Comparison of ENCODE assay signal across 22 cellular contexts in genomic region chr5:135343417-135343816, GRCh38. TPM values are rescaled to one million over a fixed set of nuclear protein-coding genes. Genes with fewer than 3 reads are reported as not detected.
DNase-seq lines count a peak whose midpoint lies in the region; FAIRE-seq and TF ChIP-seq lines count a peak whose summit lies in the region.
"Had no signal": no experiment of that assay in that cellular context is flagged by ENCODE, and none has a peak within 500 bp of the region (broad histone marks: within the 10 kb centered on the region; RNA-seq: fewer than 3 reads in every experiment).

No MANE protein-coding gene starts in this region.

- H3K9me3 ChIP-seq in breast epithelium, result no peaks in the 10 kb centered on the region
- no peaks in the 10 kb centered on the region for H3K9me3 ChIP-seq in suprapubic skin
- H3K9me3 ChIP-seq: uterus had no signal

- H3K4me3 Mint-ChIP-seq in MCF 10A (ENCODE audit: unreplicated experiment), result no peak overlapping the region
- H3K4me3 Mint-ChIP-seq: activated CD4-positive, alpha-beta T cell treated with anti-CD3 and anti-CD28 coated beads, Interleukin-2, amount 10 ng/mL, durations not matched to agents 24 days and 14 days; natural killer cell treated with Interleukin-12 subunit alpha and Interleukin-12 subunit beta and Interleukin-15 and Interleukin-18, amount 100 ng/mL, for 72 hours; T-cell had no signal

- H3K27ac ChIP-seq in breast epithelium (no peak overlapping the region), suprapubic skin (no peak overlapping the region)
- H3K27ac ChIP-seq: uterus had no signal

- CTCF ChIA-PET in MCF 10A (lab: Yijun Ruan, JAX), result interaction anchor here (0.6 to 1.3 kb wide), 4 partner anchors 11 to 328 kb away, joined by 3 to 8 read pairs (median 5); no protein-coding TSS in a partner anchor

- H3K27ac Mint-ChIP-seq in MCF 10A (ENCODE audit: low read depth, unreplicated experiment), result no peak overlapping the region
- H3K27ac Mint-ChIP-seq: activated CD4-positive, alpha-beta T cell treated with anti-CD3 and anti-CD28 coated beads, Interleukin-2, amount 10 ng/mL, durations not matched to agents 24 days and 14 days; natural killer cell treated with Interleukin-12 subunit alpha and Interleukin-12 subunit beta and Interleukin-15 and Interleukin-18, amount 100 ng/mL, for 72 hours had no signal

- H3K27me3 ChIP-seq in breast epithelium, result no peaks in the 10 kb centered on the region
- H3K27me3 ChIP-seq in suprapubic skin, result no peaks in the 10 kb centered on the region
- H3K27me3 ChIP-seq: uterus had no signal

- no TSS peak for BruUV-seq in MCF 10A (replicated peaks; lab: Mats Ljungman, UMichigan)

- DNase-seq in MCF 10A (ENCODE audit: unreplicated experiment) (peak; percentile 35), breast epithelium (ENCODE audit: low spot score in 2 of 2) (no peak), RPMI7951 (ENCODE audit: low read depth) (peak; percentile 63), fibroblast of mammary gland (ENCODE audit: low read depth) (peak; percentile 28), suprapubic skin (ENCODE audit: low spot score in 2 of 2) (peak; percentile 24 to 44), frontal cortex (ENCODE audit: low spot score in 2 of 2) (no peak), NCI-H446 (lab: John Stamatoyannopoulos, UW) (no peak)
- no peak for DNase-seq in activated T-cell treated with anti-CD3 and anti-CD28 coated beads, Interleukin-2, amount 50 U/mL, for 48 hours
- DNase-seq: activated CD4-positive, alpha-beta T cell treated with anti-CD3 and anti-CD28 coated beads, Interleukin-2, amount 10 ng/mL, durations not matched to agents 24 days and 14 days; activated naive CD4-positive, alpha-beta T cell; anterior cingulate cortex; CD4-positive, CD25-positive, alpha-beta regulatory T cell; DMS 273 treated with DMSO at 0.1 percent for 48 hours; erythroblast; NCI-H2171; NCI-H526; stimulated activated CD4-positive, alpha-beta T cell treated with anti-CD3 and anti-CD28 coated beads, Interleukin-12 subunit alpha, Interleukin-12 subunit beta, amount 100 ng/mL, for 4 hours; T-cell; uterus had no signal

- H3K4me1 ChIP-seq in breast epithelium, result no peaks in the 10 kb centered on the region
- H3K4me1 ChIP-seq in suprapubic skin, result peaks cover 2% of the 10 kb centered on the region
- H3K4me1 ChIP-seq: uterus had no signal

- no peak for FAIRE-seq in frontal cortex (lab: Jason Lieb, UNC)
- FAIRE-seq: GM12878 had no signal

- H3K4me1 Mint-ChIP-seq in MCF 10A (ENCODE audit: insufficient read depth, unreplicated experiment), result peaks cover 9% of the 10 kb centered on the region

- no peak for TF ChIP-seq EP300 in suprapubic skin (IDR thresholded peaks at IDR 0.05)

- H3K36me3 ChIP-seq in breast epithelium (peaks cover 17% of the 10 kb centered on the region), suprapubic skin (peaks cover 80% of the 10 kb centered on the region)
- H3K36me3 ChIP-seq: uterus had no signal

- H3K9me3 Mint-ChIP-seq in MCF 10A (ENCODE audit: unreplicated experiment), result no peaks in the 10 kb centered on the region
- H3K9me3 Mint-ChIP-seq: activated CD4-positive, alpha-beta T cell treated with anti-CD3 and anti-CD28 coated beads, Interleukin-2, amount 10 ng/mL, durations not matched to agents 24 days and 14 days; CD4-positive, CD25-positive, alpha-beta regulatory T cell; IgD-negative memory B cell; natural killer cell treated with Interleukin-12 subunit alpha and Interleukin-12 subunit beta and Interleukin-15 and Interleukin-18, amount 100 ng/mL, for 72 hours; T-cell had no signal

- TF ChIP-seq CTCF in MCF 10A (IDR thresholded peaks at IDR 0.05; ENCODE audit: unreplicated experiment) (no peak), breast epithelium (IDR thresholded peaks at IDR 0.05) (no peak), fibroblast of mammary gland (conservative IDR thresholded peaks at IDR 0.05; ENCODE audit: control insufficient read depth, insufficient read depth, low read depth, low read length) (no peak), suprapubic skin (IDR thresholded peaks at IDR 0.05) (no peak)

- POLR2A ChIA-PET in MCF 10A (lab: Yijun Ruan, JAX), result interaction anchor here (0.6 to 1.3 kb wide), 2 partner anchors 33 to 427 kb away, joined by 3 read pairs; no protein-coding TSS in a partner anchor

- peaks cover 64% of the 10 kb centered on the region for H3K36me3 Mint-ChIP-seq in MCF 10A (ENCODE audit: insufficient read depth, unreplicated experiment)

- 60% methylated on average over 10 of the region's 10 CpGs for whole genome bisulfite sequencing in suprapubic skin

- no peak for TF ChIP-seq POLR2A in breast epithelium (IDR thresholded peaks at IDR 0.05)
- TF ChIP-seq POLR2A in suprapubic skin (IDR thresholded peaks at IDR 0.05), result no peak

- H3K4me3 ChIP-seq in breast epithelium (no peak overlapping the region), fibroblast of mammary gland (ENCODE audit: control insufficient read depth, low read depth, low read length) (no peak overlapping the region), suprapubic skin (no peak overlapping the region)
- H3K4me3 ChIP-seq: GM12878, uterus had no signal

- no peaks in the 10 kb centered on the region for H3K27me3 Mint-ChIP-seq in MCF 10A (ENCODE audit: insufficient read depth, unreplicated experiment)
- H3K27me3 Mint-ChIP-seq: activated CD4-positive, alpha-beta T cell treated with anti-CD3 and anti-CD28 coated beads, Interleukin-2, amount 10 ng/mL, durations not matched to agents 24 days and 14 days; CD4-positive, CD25-positive, alpha-beta regulatory T cell; IgD-negative memory B cell; natural killer cell treated with Interleukin-12 subunit alpha and Interleukin-12 subunit beta and Interleukin-15 and Interleukin-18, amount 100 ng/mL, for 72 hours; T-cell had no signal

- intact Hi-C loops in MCF 10A (cut with micrococcal nuclease), result no loop called here
- intact Hi-C loops in breast epithelium (cut with DNase I; ENCODE audit: low total_unique reads), result no loop called here

RNA-seq across cellular contexts. Expression of gene MACROH2A1, which starts 55.6 kb away (rescaled TPM):
- total RNA-seq in MCF 10A (2022) (266 and 306 TPM in 2 replicates), breast epithelium (100 to 1,000 TPM; 255 to 293 (median 272) TPM), suprapubic skin (100 to 1,000 TPM; 196 to 251 (median 209) TPM), frontal cortex (134 TPM)
- total RNA-seq in RPMI7951 (2014; rRNA removed; shearing (Covaris generic)), result 235 and 252 TPM in 2 replicates

Comparison
In these comparisons a context has a peak if more than half of its experiments do, and no peak if none do; other contexts are left out.
1. DNase-seq: peak in MCF 10A (single experiment), RPMI7951 (single experiment), fibroblast of mammary gland (single experiment) and suprapubic skin (2 of 2); none in breast epithelium (0 of 2), frontal cortex (0 of 2), NCI-H446 (0 of 2) and activated T-cell treated with anti-CD3 and anti-CD28 coated beads, Interleukin-2, amount 50 U/mL, for 48 hours (0 of 2).